8 cellular contexts compared by ENCODE assay signal in the genomic region with DNA sequence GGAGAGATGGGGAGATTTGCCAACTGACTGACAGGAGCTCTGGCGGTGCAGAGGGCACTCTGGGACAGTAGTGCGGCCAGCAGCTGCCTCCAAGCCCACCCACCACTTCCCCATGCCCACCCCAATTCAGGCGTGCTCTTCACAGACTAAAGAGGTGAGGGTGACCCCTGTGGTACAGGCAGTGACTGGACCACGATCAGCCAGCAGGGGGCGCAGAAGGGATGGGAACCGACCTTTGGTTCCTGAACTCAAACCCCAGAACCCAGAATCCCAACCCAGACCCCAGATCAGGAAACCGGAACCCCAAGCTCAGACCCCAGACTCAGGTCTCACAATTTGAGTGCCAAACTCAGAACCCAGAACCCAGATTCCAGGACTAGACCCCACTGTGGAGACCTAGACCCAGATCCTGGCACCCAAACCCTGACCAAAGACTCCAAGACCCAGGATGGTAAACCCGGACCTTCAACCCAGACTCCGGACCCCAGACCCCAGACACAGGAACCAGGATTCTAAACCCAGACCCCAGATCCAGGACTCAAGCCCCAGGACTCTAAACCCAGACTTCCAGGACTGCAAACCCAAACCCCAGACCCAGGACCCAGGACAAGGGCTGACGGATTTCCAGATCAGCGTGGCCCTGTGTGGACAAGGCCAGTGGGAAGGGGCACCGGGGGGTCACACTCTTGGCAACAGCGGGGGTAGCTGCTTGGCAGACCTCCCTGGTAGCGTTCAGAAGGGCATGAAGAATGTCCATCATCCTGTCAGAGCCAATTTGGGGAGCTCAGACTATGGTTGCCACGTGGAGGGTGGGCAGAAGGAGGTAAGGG. TPM values are rescaled to one million over a fixed set of nuclear protein-coding genes. Genes with fewer than 3 reads are reported as not detected.
DNase-seq lines count a peak whose midpoint lies in the region; ATAC-seq and TF ChIP-seq lines count a peak whose summit lies in the region.

No MANE protein-coding gene starts in this region.

- DNase-seq in EL (peak; percentile 57), LHCN-M2 (ENCODE audit: low read depth) (peak; percentile 30), cerebellar cortex (ENCODE audit: low spot score) (peak; percentile 65)
- DNase-seq in activated CD4-positive, alpha-beta T cell treated with anti-CD3 and anti-CD28 coated beads for 4 hours, result peak; percentile 79 to 88
- DNase-seq in stimulated activated CD4-positive, alpha-beta T cell treated with anti-CD3 and anti-CD28 coated beads, TNF-alpha, amount 100 ng/mL, for 4 hours (ENCODE audit: low read depth in 3 of 3), result peak; percentile 66 to 88 (median 74)

- 26% methylated on average over 15 of the region's 15 CpGs for WGBS in liver

- no peaks in the 10 kb centered on the region for H3K27me3 ChIP-seq in liver (ENCODE audit: control insufficient read depth in 4 of 4, insufficient read depth in 4 of 4, low read length in 3 of 4)

- no peak overlapping the region for H3K4me3 ChIP-seq in liver (ENCODE audit: low read depth in 1 of 3, low read length in 3 of 3)

- no peaks in the 10 kb centered on the region for H3K36me3 ChIP-seq in liver (ENCODE audit: control insufficient read depth in 4 of 4, insufficient read depth in 3 of 4, low read depth in 1 of 4, low read length in 3 of 4)

- H3K27ac ChIP-seq in liver (ENCODE audit: low read depth in 1 of 2, low read length in 2 of 2), result peak overlapping the region; percentile 72

- H3K9ac ChIP-seq in liver (ENCODE audit: low read depth in 1 of 2, low read length in 2 of 2), result peak overlapping the region in 1 of 2 donors; percentile 29

- TF ChIP-seq RAD21 in liver (IDR thresholded peaks at IDR 0.05), result peak; percentile 83 to 86

- no peaks in the 10 kb centered on the region for H3K9me3 ChIP-seq in liver (ENCODE audit: control insufficient read depth in 4 of 4, low read length in 3 of 4)

- H3K4me1 ChIP-seq in liver (ENCODE audit: control insufficient read depth in 4 of 4, insufficient read depth in 4 of 4, low read length in 3 of 4), result peaks cover 19 to 47% (median 31%) of the 10 kb centered on the region in 4 donors

- peak; percentile 87 for TF ChIP-seq CTCF in liver (IDR thresholded peaks at IDR 0.05; ENCODE audit: low read depth, low read length, missing input control)

- no peak for ATAC-seq in HG03469 (IDR thresholded peaks at IDR 0.05; ENCODE audit: unreplicated experiment)
- ATAC-seq in GM18520 (IDR thresholded peaks at IDR 0.05; ENCODE audit: unreplicated experiment), result no peak

TF ChIP-seq in liver, 16 proteins besides CTCF, POLR2A, EP300 and RAD21:
- TF ChIP-seq, protein P1, sequence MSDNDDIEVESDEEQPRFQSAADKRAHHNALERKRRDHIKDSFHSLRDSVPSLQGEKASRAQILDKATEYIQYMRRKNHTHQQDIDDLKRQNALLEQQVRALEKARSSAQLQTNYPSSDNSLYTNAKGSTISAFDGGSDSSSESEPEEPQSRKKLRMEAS (IDR thresholded peaks at IDR 0.05), result no peak
- TF ChIP-seq HNF4A (conservative IDR thresholded peaks at IDR 0.05) (peak; percentile 18 to 73), NR2F2 (IDR thresholded peaks at IDR 0.05) (peak; percentile 7), TAF1 (conservative IDR thresholded peaks at IDR 0.05) (no peak)

RNA-seq across cellular contexts. Expression of a gene that starts 3.7 kb away (rescaled TPM):
- total RNA-seq in LHCN-M2 (2014; rRNA removed) (not detected in 2 replicates), liver (1 to 10 TPM in 1 of 2 donors, under 1 TPM in 1; 0.51 to 1.3 TPM)
- polyA plus RNA-seq in LHCN-M2 (2012), result 0.49 TPM
- under 1 TPM; 0.76 to 0.86 TPM for polyA plus RNA-seq in liver

RNA-seq across cellular contexts. Expression of a gene that starts 10.6 kb away (rescaled TPM):
- total RNA-seq in LHCN-M2 (2014; rRNA removed), result 1.2 and 1.3 TPM in 2 replicates
- 1.3 TPM for polyA plus RNA-seq in LHCN-M2 (2012)
- total RNA-seq in liver, result 10 to 100 TPM in 1 of 2 donors, 1 to 10 TPM in 1; 7.2 to 28.4 TPM
- 10 to 100 TPM; 19.8 to 27.4 TPM for polyA plus RNA-seq in liver

Comparison
In these comparisons a context has a peak if more than half of its experiments do, and no peak if none do; other contexts are left out.
1. DNase-seq: peak in every context shown above with its lines; median percentile 84 in activated CD4-positive, alpha-beta T cell treated with anti-CD3 and anti-CD28 coated beads for 4 hours; 74 in stimulated activated CD4-positive, alpha-beta T cell treated with anti-CD3 and anti-CD28 coated beads, TNF-alpha, amount 100 ng/mL, for 4 hours; 65 in cerebellar cortex; 57 in EL; 30 in LHCN-M2.